Comparison of ENCODE assay signal across 14 cellular contexts in the genomic region with DNA sequence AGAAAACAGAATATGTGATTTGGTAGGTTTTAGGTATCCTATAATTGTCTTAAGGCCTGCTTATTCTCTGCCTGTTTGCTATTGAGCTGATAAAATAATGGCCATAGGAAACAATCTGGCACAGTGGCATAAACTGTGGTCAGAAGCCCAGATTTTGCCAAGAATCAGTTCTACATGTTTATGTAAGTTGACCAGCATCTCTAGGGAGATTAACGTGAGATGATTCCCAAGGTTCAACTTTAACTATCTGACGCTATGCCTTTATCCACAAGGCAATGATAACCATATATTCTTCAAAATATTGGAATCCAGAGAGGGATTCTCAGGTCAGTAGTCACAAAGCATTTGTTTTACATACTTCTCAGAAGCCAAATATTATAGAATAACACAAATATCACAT.
"Had no signal": no experiment of that assay in that cellular context is flagged by ENCODE, and none has a peak within 500 bp of the region (broad histone marks: within the 10 kb centered on the region; RNA-seq: fewer than 3 reads in every experiment).

No MANE protein-coding gene starts in this region.

- DNase-seq: activated CD4-positive, alpha-beta T cell treated with anti-CD3 and anti-CD28 coated beads for 4 hours; activated CD8-positive, alpha-beta T cell treated with anti-CD3 and anti-CD28 coated beads for 36 hours; activated effector memory CD4-positive, alpha-beta T cell treated with anti-CD3 and anti-CD28 coated beads, Interleukin-2, amount 50 U/mL, for 16 hours; activated T-cell treated with anti-CD3 and anti-CD28 coated beads, Interleukin-2, amount 50 U/mL, for 4 hours; adrenal gland; cerebellar nuclear complex; effector memory CD8-positive, alpha-beta T cell; kidney glomerular epithelial cell; mesendoderm; natural killer cell; T-helper 17 cell had no signal

- H3K27ac ChIP-seq: adrenal gland, neutrophil had no signal

- H3K4me3 ChIP-seq: adrenal gland had no signal

- ATAC-seq: activated CD8-positive, alpha-beta T cell treated with anti-CD3 and anti-CD28 coated beads for 36 hours; activated T-cell treated with anti-CD3 and anti-CD28 coated beads, Interleukin-2, amount 50 U/mL, for 4 hours; effector memory CD8-positive, alpha-beta T cell; natural killer cell; stimulated activated effector memory CD8-positive, alpha-beta T cell treated with anti-CD3 and anti-CD28 coated beads, Interleukin-12 subunit alpha, Interleukin-12 subunit beta, amount 100 ng/mL, for 72 hours; T-helper 17 cell; WTC11 had no signal

- H3K9me3 ChIP-seq: adrenal gland, neutrophil had no signal

- H3K27me3 ChIP-seq: adrenal gland, neutrophil had no signal

- H3K36me3 ChIP-seq: adrenal gland, neutrophil had no signal

- H3K4me1 ChIP-seq: adrenal gland had no signal
